In genomic region chr10:772227-772637, GRCh38 we compare ENCODE assay signal across 21 cellular contexts.
"Had no signal": no experiment of that assay in that cellular context is flagged by ENCODE, and none has a peak within 500 bp of the region (broad histone marks: within the 10 kb centered on the region; RNA-seq: fewer than 3 reads in every experiment).

No MANE protein-coding gene starts in this region.

- H3K4me3 ChIP-seq: breast epithelium, colonic mucosa, heart right ventricle, left lung, pancreas, psoas muscle, thyroid gland had no signal

- H3K36me3 ChIP-seq: breast epithelium, colonic mucosa, heart right ventricle, left lung, pancreas, thyroid gland had no signal

- H3K9me3 ChIP-seq: colonic mucosa, pancreas, psoas muscle, thyroid gland had no signal

- ATAC-seq: activated CD4-positive, CD25-positive, alpha-beta regulatory T cell treated with anti-CD3 and anti-CD28 coated beads, Interleukin-2, amount 50 U/mL, for 24 hours; heart right ventricle; pancreas; psoas muscle; right cardiac atrium; stimulated activated naive CD8-positive, alpha-beta T cell treated with anti-CD3 and anti-CD28 coated beads, Interleukin-15, Interleukin-2, amounts not matched to agents 100 U/mL and 50 U/mL, for 24 hours; T-helper 17 cell had no signal

- H3K4me1 ChIP-seq: breast epithelium, colonic mucosa, heart right ventricle, left lung, pancreas, thyroid gland had no signal

- DNase-seq: activated CD8-positive, alpha-beta memory T cell treated with anti-CD3 and anti-CD28 coated beads, Interleukin-2, amount 50 U/mL, for 4 hours; activated naive CD4-positive, alpha-beta T cell treated with Interleukin-2 at 50 U/mL for 16 hours; activated naive CD8-positive, alpha-beta T cell treated with anti-CD3 and anti-CD28 coated beads, Interleukin-2, amount 10 ng/mL, durations not matched to agents 7 days and 5 days; activated T-cell treated with anti-CD3 and anti-CD28 coated beads, Interleukin-2, amount 50 U/mL, for 24 hours; amniotic stem cell; colonic mucosa; endodermal cell; heart right ventricle; stimulated activated CD4-positive, alpha-beta T cell treated with anti-CD3 and anti-CD28 coated beads, Interleukin-12 subunit alpha, Interleukin-12 subunit beta, amount 100 ng/mL, for 4 hours; stimulated activated CD4-positive, alpha-beta T cell treated with anti-CD3 and anti-CD28 coated beads, Interleukin-4, amount 100 ng/mL, for 4 hours; stimulated activated naive CD8-positive, alpha-beta T cell treated with anti-CD3 and anti-CD28 coated beads, Interleukin-15, Interleukin-2, amounts not matched to agents 100 U/mL and 50 U/mL, for 24 hours; substantia nigra; SW 1271; T-helper 17 cell; thyroid gland had no signal

- H3K27me3 ChIP-seq: breast epithelium, colonic mucosa, heart right ventricle, pancreas, thyroid gland had no signal

- H3K27ac ChIP-seq: breast epithelium, colonic mucosa, heart right ventricle, left lung, pancreas, psoas muscle, thyroid gland had no signal
